ENCODE assay signal across 13 cellular contexts in the genomic region with DNA sequence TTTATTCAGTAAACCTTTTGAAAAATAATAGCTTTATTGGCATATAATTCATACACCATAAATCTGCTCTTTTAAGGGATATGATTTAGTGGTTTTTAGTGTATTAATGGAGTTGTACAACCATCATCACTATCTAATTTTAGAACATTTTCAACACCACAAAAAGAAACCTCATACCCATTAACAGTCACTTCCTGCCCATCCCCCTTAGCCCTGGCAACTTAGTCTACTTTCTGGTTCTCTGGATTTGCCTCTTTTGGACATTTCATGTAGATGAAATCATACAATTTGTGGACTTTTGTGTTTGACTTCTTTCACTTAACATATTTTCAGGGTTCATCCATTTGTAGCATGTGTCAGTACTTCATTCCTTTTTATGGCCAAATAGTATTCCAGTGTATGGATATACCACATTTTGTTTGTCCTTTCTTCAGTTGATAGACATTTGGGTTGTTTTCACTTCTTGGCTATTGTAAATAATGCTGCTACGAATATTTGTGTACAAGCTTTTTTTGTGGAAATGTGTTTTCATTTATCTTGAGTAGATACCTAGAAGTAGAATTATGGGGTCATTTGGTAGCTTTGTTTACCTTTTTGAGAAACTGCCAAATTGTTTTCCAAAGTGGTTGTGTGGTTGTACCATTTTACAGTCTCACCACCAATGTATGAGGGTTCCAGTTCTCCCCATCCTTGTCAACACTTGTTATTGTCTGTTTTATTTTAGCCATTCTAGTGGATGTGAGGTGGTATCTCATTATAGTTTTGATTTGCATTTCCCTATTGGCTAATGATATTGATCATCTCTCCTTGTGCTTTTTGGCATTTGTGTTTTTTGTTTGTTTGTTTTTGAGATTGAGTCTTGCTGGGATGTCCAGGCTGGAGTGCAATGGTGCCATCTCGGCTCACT. TPM values are rescaled to one million over a fixed set of nuclear protein-coding genes. Genes with fewer than 3 reads are reported as not detected.
DNase-seq lines count a peak whose midpoint lies in the region; ATAC-seq and TF ChIP-seq lines count a peak whose summit lies in the region.
"Had no signal": no experiment of that assay in that cellular context is flagged by ENCODE, and none has a peak within 500 bp of the region (broad histone marks: within the 10 kb centered on the region; RNA-seq: fewer than 3 reads in every experiment).

No MANE protein-coding gene starts in this region.

- no peak overlapping the region for H2AFZ ChIP-seq in OCI-LY7 (ENCODE audit: low read length)
- H2AFZ ChIP-seq: GM23338 had no signal

- H3K9me3 ChIP-seq in OCI-LY7 (ENCODE audit: low read length) (peaks cover 12% of the 10 kb centered on the region), skeletal muscle satellite cell (replicated peaks; ENCODE audit: low read length) (peaks cover 5% of the 10 kb centered on the region)

- peak overlapping the region; percentile 47 for H3K4me3 ChIP-seq in OCI-LY7 (ENCODE audit: low read depth, low read length, poor library complexity, severe bottlenecking)
- H3K4me3 ChIP-seq in brain microvascular endothelial cell (ENCODE audit: low read depth, low read length) = no peak overlapping the region
- no peak overlapping the region for H3K4me3 ChIP-seq in skeletal muscle satellite cell (ENCODE audit: low read length)
- H3K4me3 ChIP-seq: coronary artery, GM23338 had no signal

- no peaks in the 10 kb centered on the region for H4K20me1 ChIP-seq in OCI-LY7 (ENCODE audit: insufficient read depth, low read length)

- H3K4me2 ChIP-seq in OCI-LY7 (ENCODE audit: low read length) = peak overlapping the region; percentile 75
- H3K4me2 ChIP-seq in skeletal muscle satellite cell (ENCODE audit: low read length) = no peak overlapping the region
- H3K4me2 ChIP-seq: GM23338 had no signal

- H3K4me1 Mint-ChIP-seq in activated CD4-positive, alpha-beta T cell treated with anti-CD3 and anti-CD28 coated beads for 36 hours = peaks cover 77% of the 10 kb centered on the region

- BruUV-seq in OCI-LY7 (replicated peaks; lab: Mats Ljungman, UMichigan) = no TSS peak

- peaks cover 10% of the 10 kb centered on the region for H3K9me3 Mint-ChIP-seq in activated CD4-positive, alpha-beta T cell treated with anti-CD3 and anti-CD28 coated beads for 36 hours (ENCODE audit: low read depth)

- CTCF ChIA-PET in activated CD4-positive, alpha-beta T cell treated with anti-CD3 and anti-CD28 coated beads for 36 hours (lab: Charles Lee) = no interaction called here
- CTCF ChIA-PET in OCI-LY7 (lab: Charles Lee; ENCODE audit: unreplicated experiment) = no interaction called here

- H3K9ac ChIP-seq in skeletal muscle satellite cell (ENCODE audit: low read depth, low read length) = peak overlapping the region; percentile 88

- H3K36me3 ChIP-seq in OCI-LY7 (ENCODE audit: insufficient read depth, low read length) = peaks cover 16% of the 10 kb centered on the region
- H3K36me3 ChIP-seq in brain microvascular endothelial cell (replicated peaks) = peaks cover 26% of the 10 kb centered on the region
- peaks cover 6% of the 10 kb centered on the region for H3K36me3 ChIP-seq in skeletal muscle satellite cell (ENCODE audit: insufficient read depth, low read length)

- H3K4me1 ChIP-seq in OCI-LY7 (ENCODE audit: insufficient read depth, low read length, poor library complexity, severe bottlenecking) (peaks cover 80% of the 10 kb centered on the region), skeletal muscle satellite cell (ENCODE audit: control insufficient read depth, insufficient read depth, low read length) (peaks cover 68% of the 10 kb centered on the region)

- no peaks in the 10 kb centered on the region for H3K27me3 ChIP-seq in brain microvascular endothelial cell (replicated peaks)
- H3K27me3 ChIP-seq in skeletal muscle satellite cell (ENCODE audit: control insufficient read depth, insufficient read depth, low read length) = no peaks in the 10 kb centered on the region

- in situ Hi-C loops in brain microvascular endothelial cell (cut with HindIII; ENCODE audit: low pct_ligation_motif_present, low sequenced_read_pairs) = no loop called here

- intact Hi-C loops in activated CD4-positive, alpha-beta T cell treated with anti-CD3 and anti-CD28 coated beads for 36 hours (cut with DNase I, micrococcal nuclease) = no loop called here
- intact Hi-C loops in OCI-LY7 (cut with micrococcal nuclease; ENCODE audit: unreplicated experiment) (no loop called here), left ventricle myocardium superior (cut with micrococcal nuclease) (no loop called here)

- H3K27me3 Mint-ChIP-seq in activated CD4-positive, alpha-beta T cell treated with anti-CD3 and anti-CD28 coated beads for 36 hours = no peaks in the 10 kb centered on the region

- H3K36me3 Mint-ChIP-seq in activated CD4-positive, alpha-beta T cell treated with anti-CD3 and anti-CD28 coated beads for 36 hours (ENCODE audit: low read depth) = peaks cover 32% of the 10 kb centered on the region

- peak overlapping the region; percentile 80 for H3K27ac ChIP-seq in OCI-LY7 (ENCODE audit: low read depth, low read length, poor library complexity, severe bottlenecking)
- peak overlapping the region; percentile 99 for H3K27ac ChIP-seq in brain microvascular endothelial cell

- TF ChIP-seq CTCF in OCI-LY7 (conservative IDR thresholded peaks at IDR 0.05; ENCODE audit: low read length) (no peak), brain microvascular endothelial cell (IDR thresholded peaks at IDR 0.05; ENCODE audit: low read depth, low read length, missing control alignments) (no peak)

- POLR2A ChIA-PET in activated CD4-positive, alpha-beta T cell treated with anti-CD3 and anti-CD28 coated beads for 36 hours (lab: Charles Lee) = no interaction called here
- POLR2A ChIA-PET in OCI-LY7 (lab: Charles Lee) = interaction anchor here (0.8 to 1.8 kb wide), 4 partner anchors 8 to 32 kb away, joined by 3 to 6 read pairs (median 6); no protein-coding TSS in a partner anchor

- ATAC-seq in activated CD4-positive, alpha-beta T cell treated with anti-CD3 and anti-CD28 coated beads for 36 hours = no peak
- no peak for ATAC-seq in HG02798 (IDR thresholded peaks at IDR 0.05; ENCODE audit: poor library complexity, unreplicated experiment)
- no peak for ATAC-seq in left ventricle myocardium superior
- ATAC-seq: GM23338, right cardiac atrium had no signal

- H3K9me2 ChIP-seq in OCI-LY7 (ENCODE audit: insufficient read depth, low read length) = no peaks in the 10 kb centered on the region

- peaks cover 89% of the 10 kb centered on the region for H3K79me2 ChIP-seq in OCI-LY7 (ENCODE audit: insufficient read depth, low read depth, low read length)

- DNase-seq in activated CD4-positive, alpha-beta T cell treated with anti-CD3 and anti-CD28 coated beads for 36 hours = no peak
- DNase-seq in activated CD4-positive, alpha-beta T cell treated with anti-CD3 and anti-CD28 coated beads for 1 hour = no peak
- DNase-seq in OCI-LY7 (ENCODE audit: low spot score) (no peak), brain microvascular endothelial cell (no peak), Ammon's horn (ENCODE audit: low spot score) (no peak), left ventricle myocardium superior (no peak)
- DNase-seq: head of caudate nucleus, mammary epithelial cell, right cardiac atrium had no signal

- H3K4me3 Mint-ChIP-seq in activated CD4-positive, alpha-beta T cell treated with anti-CD3 and anti-CD28 coated beads for 36 hours = no peak overlapping the region
- H3K4me3 Mint-ChIP-seq: GM23338 had no signal

- peak overlapping the region; percentile 42 for H3K27ac Mint-ChIP-seq in activated CD4-positive, alpha-beta T cell treated with anti-CD3 and anti-CD28 coated beads for 36 hours
- H3K27ac Mint-ChIP-seq: GM23338 had no signal

RNA-seq across cellular contexts. Expression of a gene that starts 45.8 kb away (rescaled TPM):
- total RNA-seq in activated CD4-positive, alpha-beta T cell treated with anti-CD3 and anti-CD28 coated beads for 36 hours = 10 to 100 TPM; 33.7 to 40.8 TPM
- total RNA-seq in OCI-LY7 (2014; rRNA removed; shearing (Covaris generic)) = 32.8 and 41.2 TPM in 2 replicates
- total RNA-seq in OCI-LY7 (2022) = 77.8 and 84.5 TPM in 2 replicates
- total RNA-seq in skeletal muscle satellite cell (2012; rRNA removed) = 18.3 and 32.1 TPM in 2 replicates
- 16.7 TPM for total RNA-seq in left ventricle myocardium superior
